Comparison of ENCODE assay signal across 10 cellular contexts in the genomic region with DNA sequence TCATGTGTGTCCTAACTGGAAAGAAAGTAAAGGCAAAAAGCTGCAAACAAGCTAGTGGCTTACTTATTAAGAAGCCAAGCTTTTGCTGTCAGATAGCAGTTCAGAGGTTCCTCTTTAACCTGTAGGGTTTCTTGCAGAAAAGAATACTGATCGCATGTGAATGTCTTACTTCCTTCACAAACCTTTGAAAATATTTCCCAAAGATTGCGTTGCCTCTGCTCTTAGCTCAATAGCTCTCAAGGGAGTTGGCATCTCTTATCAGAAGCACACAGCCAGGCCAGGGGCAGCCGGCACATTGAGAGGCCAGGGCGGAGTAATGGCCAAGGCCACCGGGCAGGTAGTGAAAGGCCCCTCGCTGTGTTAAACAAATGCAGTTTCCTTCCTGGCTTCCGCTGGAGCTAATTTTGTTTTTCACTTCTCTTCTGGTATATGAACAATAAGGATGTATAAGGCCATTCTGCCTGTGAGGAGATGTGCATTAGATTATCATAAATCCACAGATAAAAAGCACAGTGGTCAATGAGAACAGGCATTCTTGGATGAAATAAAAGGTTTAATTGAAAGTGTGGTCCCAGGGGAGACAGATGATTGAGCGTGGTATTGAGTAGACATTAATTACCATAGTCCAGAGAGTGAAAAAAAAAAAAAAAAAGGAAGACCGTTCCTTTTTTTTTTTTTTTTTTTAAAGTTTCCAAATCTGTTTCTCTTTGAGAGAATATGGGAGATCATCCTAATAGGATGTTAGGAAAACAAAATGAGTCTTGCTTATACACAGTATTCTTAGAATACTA.
DNase-seq lines count a peak whose midpoint lies in the region; ATAC-seq and TF ChIP-seq lines count a peak whose summit lies in the region.
"Had no signal": no experiment of that assay in that cellular context is flagged by ENCODE, and none has a peak within 500 bp of the region (broad histone marks: within the 10 kb centered on the region; RNA-seq: fewer than 3 reads in every experiment).

No MANE protein-coding gene starts in this region.

- peak overlapping the region; percentile 51 for H3K4me3 Mint-ChIP-seq in GM23338
- H3K4me3 Mint-ChIP-seq: CD8-positive, alpha-beta T cell had no signal

- H3K4me1 Mint-ChIP-seq in GM23338, result peaks cover 41% of the 10 kb centered on the region

- ATAC-seq in GM23338, result peak; percentile 100
- ATAC-seq: CD8-positive, alpha-beta T cell had no signal

- H3K9ac ChIP-seq in smooth muscle cell (ENCODE audit: low read depth), result no peak overlapping the region

- no peaks in the 10 kb centered on the region for H3K27me3 Mint-ChIP-seq in GM23338 (ENCODE audit: insufficient read depth, low read depth, poor library complexity)

- peaks cover 5% of the 10 kb centered on the region; the same call in 1 of the 3 replicates for H3K9me3 Mint-ChIP-seq in GM23338
- H3K9me3 Mint-ChIP-seq: CD8-positive, alpha-beta T cell had no signal

- H3K9me2 ChIP-seq in GM23338 (ENCODE audit: insufficient read depth), result no peaks in the 10 kb centered on the region; the same call in 1 of the 2 replicates

- intact Hi-C loops in esophagus squamous epithelium (cut with DNase I), result no loop called here

- H3K4me3 ChIP-seq in GM23338, result peak overlapping the region; percentile 14
- H3K4me3 ChIP-seq in smooth muscle cell, result no peak overlapping the region
- H3K4me3 ChIP-seq in esophagus squamous epithelium, result no peak overlapping the region
- H3K4me3 ChIP-seq: MG63 had no signal

- H3K4me2 ChIP-seq in GM23338, result peak overlapping the region; percentile 29
- no peak overlapping the region for H3K4me2 ChIP-seq in smooth muscle cell

- H4K20me1 ChIP-seq in GM23338 (replicated peaks; ENCODE audit: insufficient read depth) (no peaks in the 10 kb centered on the region), smooth muscle cell (ENCODE audit: low read depth) (no peaks in the 10 kb centered on the region)

- H3F3A ChIP-seq in GM23338 (replicated peaks; ENCODE audit: low read depth), result no peaks in the 10 kb centered on the region
- H3F3A ChIP-seq in smooth muscle cell (ENCODE audit: low read depth), result no peaks in the 10 kb centered on the region

- peaks cover 5% of the 10 kb centered on the region; the same call in 1 of the 3 replicates for H3K36me3 Mint-ChIP-seq in GM23338 (ENCODE audit: low read depth)
- H3K36me3 Mint-ChIP-seq: CD8-positive, alpha-beta T cell had no signal

- 54% methylated on average over 9 of the region's 9 CpGs for WGBS in smooth muscle cell (ENCODE audit: low lambda C conversion rate)
- WGBS in esophagus squamous epithelium, 2 donors, result 45 to 54% methylated on average over 9 of the region's 9 CpGs

- H3K9me3 ChIP-seq in smooth muscle cell (replicated peaks; ENCODE audit: low read depth) (no peaks in the 10 kb centered on the region), esophagus squamous epithelium (no peaks in the 10 kb centered on the region)
- H3K9me3 ChIP-seq: MG63 had no signal

- H3K27me3 ChIP-seq in GM23338 (ENCODE audit: insufficient read depth), result no peaks in the 10 kb centered on the region
- H3K27me3 ChIP-seq in smooth muscle cell (ENCODE audit: low read depth), result no peaks in the 10 kb centered on the region
- no peaks in the 10 kb centered on the region for H3K27me3 ChIP-seq in esophagus squamous epithelium
- H3K27me3 ChIP-seq: MG63 had no signal

- no peak for TF ChIP-seq CTCF in GM23338 (conservative IDR thresholded peaks at IDR 0.05; ENCODE audit: low read depth in 2 of 2)
- TF ChIP-seq CTCF in smooth muscle cell (IDR thresholded peaks at IDR 0.05; ENCODE audit: borderline replicate concordance, insufficient read depth, poor library complexity, severe bottlenecking), result no peak
- TF ChIP-seq CTCF in esophagus squamous epithelium (IDR thresholded peaks at IDR 0.05), result no peak

- H2AFZ ChIP-seq in GM23338 (no peak overlapping the region), smooth muscle cell (ENCODE audit: low read depth) (no peak overlapping the region)

- peak overlapping the region; percentile 90 for H3K27ac Mint-ChIP-seq in GM23338
- H3K27ac Mint-ChIP-seq: CD8-positive, alpha-beta T cell had no signal

- TF ChIP-seq POLR2A in esophagus squamous epithelium (IDR thresholded peaks at IDR 0.05), result no peak

- H3K4me1 ChIP-seq in GM23338 (ENCODE audit: insufficient read depth), result peaks cover 44% of the 10 kb centered on the region
- H3K4me1 ChIP-seq in smooth muscle cell (ENCODE audit: low read depth), result no peaks in the 10 kb centered on the region
- H3K4me1 ChIP-seq in esophagus squamous epithelium, result no peaks in the 10 kb centered on the region

- H3K79me2 ChIP-seq in GM23338 (replicated peaks; ENCODE audit: insufficient read depth) (no peaks in the 10 kb centered on the region), smooth muscle cell (ENCODE audit: low read depth) (no peaks in the 10 kb centered on the region)

- H3K27ac ChIP-seq in GM23338 (ENCODE audit: low read depth), result peak overlapping the region; percentile 77
- H3K27ac ChIP-seq in smooth muscle cell (ENCODE audit: low read depth), result no peak overlapping the region
- no peak overlapping the region for H3K27ac ChIP-seq in esophagus squamous epithelium

- H3K36me3 ChIP-seq in GM23338 (ENCODE audit: insufficient read depth), result no peaks in the 10 kb centered on the region
- no peaks in the 10 kb centered on the region for H3K36me3 ChIP-seq in smooth muscle cell (ENCODE audit: low read depth)
- H3K36me3 ChIP-seq in esophagus squamous epithelium, result no peaks in the 10 kb centered on the region
- H3K36me3 ChIP-seq: MG63 had no signal

- DNase-seq in ELF-1 (ENCODE audit: low read depth, low spot score) (peak; percentile 66), GM23338 (ENCODE audit: low spot score) (peak; percentile 85), NCI-H69 (lab: John Stamatoyannopoulos, UW) (peak; percentile 80), left kidney (ENCODE audit: low read depth, low spot score) (peak; percentile 31), DMS 273 treated with DMSO at 0.1 percent for 48 hours (lab: John Stamatoyannopoulos, UW) (no peak), smooth muscle cell (lab: John Stamatoyannopoulos, UW; ENCODE audit: unreplicated experiment) (no peak), esophagus squamous epithelium (lab: John Stamatoyannopoulos, UW) (no peak), GF-D8 (lab: John Stamatoyannopoulos, UW) (no peak)
- DNase-seq: CD8-positive, alpha-beta T cell; MG63 had no signal

TF ChIP-seq in GM23338, 12 proteins besides CTCF, POLR2A, EP300 and RAD21 (continues in another document):
- TF ChIP-seq EZH2 (IDR thresholded peaks at IDR 0.05; ENCODE audit: low read depth, unreplicated experiment), result no peak
- TF ChIP-seq, protein P1, sequence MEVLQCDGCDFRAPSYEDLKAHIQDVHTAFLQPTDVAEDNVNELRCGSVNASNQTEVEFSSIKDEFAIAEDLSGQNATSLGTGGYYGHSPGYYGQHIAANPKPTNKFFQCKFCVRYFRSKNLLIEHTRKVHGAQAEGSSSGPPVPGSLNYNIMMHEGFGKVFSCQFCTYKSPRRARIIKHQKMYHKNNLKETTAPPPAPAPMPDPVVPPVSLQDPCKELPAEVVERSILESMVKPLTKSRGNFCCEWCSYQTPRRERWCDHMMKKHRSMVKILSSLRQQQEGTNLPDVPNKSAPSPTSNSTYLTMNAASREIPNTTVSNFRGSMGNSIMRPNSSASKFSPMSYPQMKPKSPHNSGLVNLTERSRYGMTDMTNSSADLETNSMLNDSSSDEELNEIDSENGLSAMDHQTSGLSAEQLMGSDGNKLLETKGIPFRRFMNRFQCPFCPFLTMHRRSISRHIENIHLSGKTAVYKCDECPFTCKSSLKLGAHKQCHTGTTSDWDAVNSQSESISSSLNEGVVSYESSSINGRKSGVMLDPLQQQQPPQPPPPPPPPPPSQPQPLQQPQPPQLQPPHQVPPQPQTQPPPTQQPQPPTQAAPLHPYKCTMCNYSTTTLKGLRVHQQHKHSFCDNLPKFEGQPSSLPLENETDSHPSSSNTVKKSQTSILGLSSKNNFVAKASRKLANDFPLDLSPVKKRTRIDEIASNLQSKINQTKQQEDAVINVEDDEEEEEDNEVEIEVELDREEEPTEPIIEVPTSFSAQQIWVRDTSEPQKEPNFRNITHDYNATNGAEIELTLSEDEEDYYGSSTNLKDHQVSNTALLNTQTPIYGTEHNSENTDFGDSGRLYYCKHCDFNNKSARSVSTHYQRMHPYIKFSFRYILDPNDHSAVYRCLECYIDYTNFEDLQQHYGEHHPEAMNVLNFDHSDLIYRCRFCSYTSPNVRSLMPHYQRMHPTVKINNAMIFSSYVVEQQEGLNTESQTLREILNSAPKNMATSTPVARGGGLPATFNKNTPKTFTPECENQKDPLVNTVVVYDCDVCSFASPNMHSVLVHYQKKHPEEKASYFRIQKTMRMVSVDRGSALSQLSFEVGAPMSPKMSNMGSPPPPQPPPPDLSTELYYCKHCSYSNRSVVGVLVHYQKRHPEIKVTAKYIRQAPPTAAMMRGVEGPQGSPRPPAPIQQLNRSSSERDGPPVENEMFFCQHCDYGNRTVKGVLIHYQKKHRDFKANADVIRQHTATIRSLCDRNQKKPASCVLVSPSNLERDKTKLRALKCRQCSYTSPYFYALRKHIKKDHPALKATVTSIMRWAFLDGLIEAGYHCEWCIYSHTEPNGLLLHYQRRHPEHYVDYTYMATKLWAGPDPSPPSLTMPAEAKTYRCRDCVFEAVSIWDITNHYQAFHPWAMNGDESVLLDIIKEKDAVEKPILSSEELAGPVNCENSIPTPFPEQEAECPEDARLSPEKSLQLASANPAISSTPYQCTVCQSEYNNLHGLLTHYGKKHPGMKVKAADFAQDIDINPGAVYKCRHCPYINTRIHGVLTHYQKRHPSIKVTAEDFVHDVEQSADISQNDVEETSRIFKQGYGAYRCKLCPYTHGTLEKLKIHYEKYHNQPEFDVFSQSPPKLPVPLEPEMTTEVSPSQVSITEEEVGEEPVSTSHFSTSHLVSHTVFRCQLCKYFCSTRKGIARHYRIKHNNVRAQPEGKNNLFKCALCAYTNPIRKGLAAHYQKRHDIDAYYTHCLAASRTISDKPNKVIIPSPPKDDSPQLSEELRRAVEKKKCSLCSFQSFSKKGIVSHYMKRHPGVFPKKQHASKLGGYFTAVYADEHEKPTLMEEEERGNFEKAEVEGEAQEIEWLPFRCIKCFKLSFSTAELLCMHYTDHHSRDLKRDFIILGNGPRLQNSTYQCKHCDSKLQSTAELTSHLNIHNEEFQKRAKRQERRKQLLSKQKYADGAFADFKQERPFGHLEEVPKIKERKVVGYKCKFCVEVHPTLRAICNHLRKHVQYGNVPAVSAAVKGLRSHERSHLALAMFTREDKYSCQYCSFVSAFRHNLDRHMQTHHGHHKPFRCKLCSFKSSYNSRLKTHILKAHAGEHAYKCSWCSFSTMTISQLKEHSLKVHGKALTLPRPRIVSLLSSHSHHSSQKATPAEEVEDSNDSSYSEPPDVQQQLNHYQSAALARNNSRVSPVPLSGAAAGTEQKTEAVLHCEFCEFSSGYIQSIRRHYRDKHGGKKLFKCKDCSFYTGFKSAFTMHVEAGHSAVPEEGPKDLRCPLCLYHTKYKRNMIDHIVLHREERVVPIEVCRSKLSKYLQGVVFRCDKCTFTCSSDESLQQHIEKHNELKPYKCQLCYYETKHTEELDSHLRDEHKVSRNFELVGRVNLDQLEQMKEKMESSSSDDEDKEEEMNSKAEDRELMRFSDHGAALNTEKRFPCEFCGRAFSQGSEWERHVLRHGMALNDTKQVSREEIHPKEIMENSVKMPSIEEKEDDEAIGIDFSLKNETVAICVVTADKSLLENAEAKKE (CRISPR knock-in tag; IDR thresholded peaks at IDR 0.05), result peak; percentile 93

Comparison
In these comparisons a context has a peak if more than half of its experiments do, and no peak if none do; other contexts are left out.
1. DNase-seq: peak in ELF-1 (single experiment), GM23338 (single experiment), NCI-H69 (single experiment) and left kidney (single experiment); none in DMS 273 treated with DMSO at 0.1 percent for 48 hours (single experiment), smooth muscle cell (single experiment), esophagus squamous epithelium (single experiment) and GF-D8 (single experiment).